Comparison of ENCODE assay signal across 9 cellular contexts in the genomic region with DNA sequence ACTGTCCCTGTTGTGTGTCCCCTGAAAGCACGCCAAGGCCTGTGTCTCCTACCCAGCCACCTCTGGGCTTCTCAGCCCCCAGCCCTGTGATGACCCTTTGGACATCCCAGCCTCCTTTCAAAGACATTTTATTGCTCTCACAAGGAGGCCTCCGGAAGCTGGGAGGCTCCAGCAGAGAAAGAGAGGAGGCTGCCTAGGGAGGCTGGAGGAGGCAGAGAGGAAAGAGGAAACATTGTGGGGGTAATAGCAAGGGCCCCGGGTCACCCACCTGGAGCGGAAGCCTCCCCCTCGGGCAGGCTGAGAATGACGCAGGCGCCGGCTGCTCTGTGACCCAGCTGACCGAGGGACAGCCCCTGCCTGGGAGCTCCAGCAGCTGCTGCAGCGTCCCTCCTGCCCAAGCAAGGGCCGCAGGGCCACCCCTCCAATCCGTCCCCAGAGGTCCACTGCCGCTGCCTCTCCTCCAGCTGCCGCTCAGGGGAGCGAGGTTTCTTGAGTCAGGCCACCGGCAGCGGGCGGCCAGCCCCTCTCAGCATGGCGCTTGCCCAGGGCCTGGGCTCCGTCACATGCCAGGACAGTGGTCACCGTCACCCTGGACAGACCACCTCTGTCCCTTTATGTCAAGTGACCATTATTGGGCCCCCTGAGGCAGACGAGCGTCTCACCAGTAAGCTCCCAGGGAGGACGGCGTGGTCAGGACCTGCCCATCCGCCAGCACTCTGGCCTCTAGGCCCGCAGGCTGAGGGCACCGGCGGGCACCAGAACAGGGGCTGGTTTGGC. TPM values are rescaled to one million over a fixed set of nuclear protein-coding genes. Genes with fewer than 3 reads are reported as not detected.
DNase-seq lines count a peak whose midpoint lies in the region; ATAC-seq and TF ChIP-seq lines count a peak whose summit lies in the region.
"Had no signal": no experiment of that assay in that cellular context is flagged by ENCODE, and none has a peak within 500 bp of the region (broad histone marks: within the 10 kb centered on the region; RNA-seq: fewer than 3 reads in every experiment).

No MANE protein-coding gene starts in this region.

- no peak for DNase-seq in activated naive CD4-positive, alpha-beta T cell treated with anti-CD3 and anti-CD28 coated beads, Interleukin-2, amount 10 ng/mL, durations not matched to agents 7 days and 5 days
- no peak for DNase-seq in activated naive CD4-positive, alpha-beta T cell (lab: John Stamatoyannopoulos, UW)
- DNase-seq in memory B cell (ENCODE audit: low spot score in 2 of 2) (peak; percentile 66 to 67), type B pancreatic cell (ENCODE audit: extremely low spot score, unreplicated experiment) (no peak), NCI-H524 treated with DMSO at 0.1 percent for 48 hours (lab: John Stamatoyannopoulos, UW) (no peak), foreskin fibroblast (no peak), COLO829 (ENCODE audit: low spot score) (no peak)

- H3K4me1 Mint-ChIP-seq in activated naive CD4-positive, alpha-beta T cell treated with anti-CD3 and anti-CD28 coated beads, Interleukin-2, amount 10 ng/mL, durations not matched to agents 7 days and 5 days: peaks cover 19% of the 10 kb centered on the region
- H3K4me1 Mint-ChIP-seq in activated naive CD8-positive, alpha-beta T cell (ENCODE audit: low read depth): peaks cover 20% of the 10 kb centered on the region
- H3K4me1 Mint-ChIP-seq in memory B cell (peaks cover 9% of the 10 kb centered on the region), type B pancreatic cell (ENCODE audit: unreplicated experiment) (peaks cover 30% of the 10 kb centered on the region)

- H3K36me3 Mint-ChIP-seq in activated naive CD4-positive, alpha-beta T cell treated with anti-CD3 and anti-CD28 coated beads, Interleukin-2, amount 10 ng/mL, durations not matched to agents 7 days and 5 days: no peaks in the 10 kb centered on the region
- H3K36me3 Mint-ChIP-seq in activated naive CD8-positive, alpha-beta T cell: no peaks in the 10 kb centered on the region
- H3K36me3 Mint-ChIP-seq in memory B cell: no peaks in the 10 kb centered on the region
- no peaks in the 10 kb centered on the region for H3K36me3 Mint-ChIP-seq in type B pancreatic cell
- H3K36me3 Mint-ChIP-seq: CD4-positive, CD25-positive, alpha-beta regulatory T cell had no signal

- CTCF ChIA-PET in activated naive CD4-positive, alpha-beta T cell treated with anti-CD3 and anti-CD28 coated beads, Interleukin-2, amount 10 ng/mL, durations not matched to agents 7 days and 5 days (lab: Charles Lee): interaction anchor here (1.1 to 2.8 kb wide), 6 partner anchors 16 to 341 kb away, joined by 3 to 26 read pairs (median 6); partner anchors contain the start of gene SLC38A10

- H3K9me3 Mint-ChIP-seq in activated naive CD4-positive, alpha-beta T cell treated with anti-CD3 and anti-CD28 coated beads, Interleukin-2, amount 10 ng/mL, durations not matched to agents 7 days and 5 days: no peaks in the 10 kb centered on the region
- no peaks in the 10 kb centered on the region for H3K9me3 Mint-ChIP-seq in activated naive CD8-positive, alpha-beta T cell (ENCODE audit: low read depth)
- H3K9me3 Mint-ChIP-seq in memory B cell (no peaks in the 10 kb centered on the region), type B pancreatic cell (no peaks in the 10 kb centered on the region)
- H3K9me3 Mint-ChIP-seq: CD4-positive, CD25-positive, alpha-beta regulatory T cell had no signal

- TF ChIP-seq CTCF in type B pancreatic cell (conservative IDR thresholded peaks at IDR 0.05) (no peak), foreskin fibroblast (IDR thresholded peaks at IDR 0.05; ENCODE audit: low read depth, low read length) (no peak)

- ATAC-seq in memory B cell (ENCODE audit: low read depth): peak; percentile 69

- peaks cover 58% of the 10 kb centered on the region for H3K27me3 Mint-ChIP-seq in activated naive CD4-positive, alpha-beta T cell treated with anti-CD3 and anti-CD28 coated beads, Interleukin-2, amount 10 ng/mL, durations not matched to agents 7 days and 5 days
- H3K27me3 Mint-ChIP-seq in activated naive CD8-positive, alpha-beta T cell: peaks cover 9% of the 10 kb centered on the region
- H3K27me3 Mint-ChIP-seq in memory B cell: peaks cover 19% of the 10 kb centered on the region
- H3K27me3 Mint-ChIP-seq in type B pancreatic cell: peaks cover 10% of the 10 kb centered on the region

- H3K27ac Mint-ChIP-seq in activated naive CD4-positive, alpha-beta T cell treated with anti-CD3 and anti-CD28 coated beads, Interleukin-2, amount 10 ng/mL, durations not matched to agents 7 days and 5 days: no peak overlapping the region
- no peak overlapping the region for H3K27ac Mint-ChIP-seq in activated naive CD8-positive, alpha-beta T cell
- H3K27ac Mint-ChIP-seq in memory B cell: peak overlapping the region; percentile 83
- H3K27ac Mint-ChIP-seq in type B pancreatic cell: no peak overlapping the region
- H3K27ac Mint-ChIP-seq: CD4-positive, CD25-positive, alpha-beta regulatory T cell had no signal

- H3K4me3 Mint-ChIP-seq in activated naive CD4-positive, alpha-beta T cell treated with anti-CD3 and anti-CD28 coated beads, Interleukin-2, amount 10 ng/mL, durations not matched to agents 7 days and 5 days: peak overlapping the region; percentile 28
- peak overlapping the region; percentile 32 for H3K4me3 Mint-ChIP-seq in activated naive CD8-positive, alpha-beta T cell
- H3K4me3 Mint-ChIP-seq in memory B cell (peak overlapping the region; percentile 34), type B pancreatic cell (peak overlapping the region; percentile 74)

- H3K4me3 ChIP-seq in foreskin fibroblast (ENCODE audit: low read depth in 1 of 2, low read length in 2 of 2): no peak overlapping the region

RNA-seq across cellular contexts. Expression of gene ACTG1, which starts 29.3 kb away (rescaled TPM):
- total RNA-seq in type B pancreatic cell (ENCODE audit: low replicate concordance): 3,089 and 3,451 TPM in 2 replicates

RNA-seq across cellular contexts. Expression of gene FSCN2, which starts 44.9 kb away (rescaled TPM):
- 3.6 and 3.8 TPM in 2 replicates for total RNA-seq in type B pancreatic cell (ENCODE audit: low replicate concordance)

Comparison
In these comparisons a context has a peak if more than half of its experiments do, and no peak if none do; other contexts are left out.
1. DNase-seq: peak in memory B cell (2 of 2); none in activated naive CD4-positive, alpha-beta T cell treated with anti-CD3 and anti-CD28 coated beads, Interleukin-2, amount 10 ng/mL, durations not matched to agents 7 days and 5 days (single experiment), activated naive CD4-positive, alpha-beta T cell (0 of 4), type B pancreatic cell (single experiment), NCI-H524 treated with DMSO at 0.1 percent for 48 hours (single experiment), foreskin fibroblast (0 of 2) and COLO829 (single experiment).
2. Peak in every context shown above with its lines, with median percentiles within 50 percentile points of each other: H3K4me3 Mint-ChIP-seq.